Comparison of ENCODE assay signal across 7 cellular contexts in the genomic region with DNA sequence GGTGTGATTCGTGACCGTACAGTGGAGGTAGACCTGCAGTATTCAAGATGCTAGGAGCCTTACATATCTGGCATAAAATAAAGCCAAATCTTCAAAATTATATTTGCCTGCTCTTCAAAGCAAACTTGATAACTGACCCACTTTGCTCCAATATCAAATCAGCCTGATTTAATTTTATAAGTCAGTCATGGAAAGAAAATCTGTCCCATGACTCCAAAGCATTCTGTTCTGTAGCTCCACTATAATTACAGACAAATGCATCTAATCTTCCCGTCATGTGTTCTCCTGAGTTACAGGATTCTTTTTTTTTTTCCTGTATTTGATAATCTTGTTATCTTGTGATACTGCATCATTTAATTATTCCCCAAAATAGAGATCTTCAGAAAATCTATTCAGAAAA. TPM values are rescaled to one million over a fixed set of nuclear protein-coding genes. Genes with fewer than 3 reads are reported as not detected.
"Had no signal": no experiment of that assay in that cellular context is flagged by ENCODE, and none has a peak within 500 bp of the region (broad histone marks: within the 10 kb centered on the region; RNA-seq: fewer than 3 reads in every experiment).

No MANE protein-coding gene starts in this region.

- H3K4me3 Mint-ChIP-seq: GM23338, H9, IgD-negative memory B cell had no signal

- H3K4me2 ChIP-seq: GM23338 had no signal

- ATAC-seq: GM23338, HepG2 had no signal

- H3K36me3 Mint-ChIP-seq: IgD-negative memory B cell had no signal

- H3K9me3 Mint-ChIP-seq: GM23338, H9, IgD-negative memory B cell had no signal

- H3K4me3 ChIP-seq: GM23338 had no signal

- H3K27ac ChIP-seq: HL-60 had no signal

- H3K4me1 Mint-ChIP-seq: GM23338, H9, IgD-negative memory B cell had no signal

- H3K27ac Mint-ChIP-seq: GM23338, H9, IgD-negative memory B cell had no signal

- H2AFZ ChIP-seq: GM23338 had no signal

- DNase-seq: H9, HCEC 1CT had no signal

RNA-seq across cellular contexts. Expression of a gene that starts 27.4 kb away (rescaled TPM):
- total RNA-seq: HT1080 had no signal
- polyA plus RNA-seq: IgD-negative memory B cell had no signal
